17 cellular contexts compared by ENCODE assay signal in genomic region chr9:107847977-107848376, GRCh38.
DNase-seq lines count a peak whose midpoint lies in the region; ATAC-seq and TF ChIP-seq lines count a peak whose summit lies in the region.
"Had no signal": no experiment of that assay in that cellular context is flagged by ENCODE, and none has a peak within 500 bp of the region (broad histone marks: within the 10 kb centered on the region; RNA-seq: fewer than 3 reads in every experiment).

No MANE protein-coding gene starts in this region.

- no peak for TF ChIP-seq CTCF in RWPE2 (IDR thresholded peaks at IDR 0.05; ENCODE audit: poor library complexity, severe bottlenecking)
- no peak for TF ChIP-seq CTCF in fibroblast of the aortic adventitia (IDR thresholded peaks at IDR 0.05; ENCODE audit: insufficient read depth, low read length)

- H3K4me3 ChIP-seq in RWPE2 (ENCODE audit: severe bottlenecking) (no peak overlapping the region), fibroblast of the aortic adventitia (ENCODE audit: low read depth, low read length) (no peak overlapping the region)
- H3K4me3 ChIP-seq: esophagus muscularis mucosa, SJCRH30, smooth muscle cell had no signal

- ATAC-seq in RWPE2 (ENCODE audit: low read depth), result peak; percentile 57; the same call in 1 of the 3 replicates
- ATAC-seq in GM18870 (IDR thresholded peaks at IDR 0.05; ENCODE audit: unreplicated experiment), result no peak
- ATAC-seq in HG03135 (IDR thresholded peaks at IDR 0.05; ENCODE audit: unreplicated experiment), result no peak
- ATAC-seq in GM21786 (IDR thresholded peaks at IDR 0.05; ENCODE audit: unreplicated experiment), result no peak
- ATAC-seq: activated T-cell treated with anti-CD3 and anti-CD28 coated beads, Interleukin-2, amount 50 U/mL, for 4 hours; stimulated activated naive CD8-positive, alpha-beta T cell treated with anti-CD3 and anti-CD28 coated beads, Interleukin-15, amount 100 ng/mL, for 72 hours had no signal

- DNase-seq in EL (peak; percentile 32), RWPE2 (ENCODE audit: low spot score) (no peak), fibroblast of the aortic adventitia (ENCODE audit: low read depth) (peak; percentile 78), stromal cell of bone marrow (ENCODE audit: low read depth) (peak; percentile 63), NCI-H446 (lab: John Stamatoyannopoulos, UW) (no peak)
- DNase-seq: activated CD4-positive, alpha-beta T cell treated with anti-CD3 and anti-CD28 coated beads, Interleukin-2, amount 10 ng/mL, durations not matched to agents 7 days and 5 days; activated T-cell treated with anti-CD3 and anti-CD28 coated beads, Interleukin-2, amount 50 U/mL, for 4 hours; dermis blood vessel endothelial cell; DMS79 treated with DMSO at 0.1 percent for 48 hours; NCI-H1092 treated with DMSO at 0.1 percent for 48 hours; SJCRH30; stimulated activated naive CD8-positive, alpha-beta T cell treated with anti-CD3 and anti-CD28 coated beads, Interleukin-15, amount 100 ng/mL, for 72 hours had no signal

- H3K27me3 ChIP-seq in RWPE2 (ENCODE audit: insufficient read depth, poor library complexity, severe bottlenecking), result no peaks in the 10 kb centered on the region
- H3K27me3 ChIP-seq: esophagus muscularis mucosa, SJCRH30 had no signal

- H3K36me3 ChIP-seq in RWPE2 (ENCODE audit: low read depth), result no peaks in the 10 kb centered on the region
- H3K36me3 ChIP-seq: esophagus muscularis mucosa, SJCRH30 had no signal

- no peaks in the 10 kb centered on the region for H3K9me3 ChIP-seq in RWPE2 (ENCODE audit: severe bottlenecking)
- H3K9me3 ChIP-seq: esophagus muscularis mucosa, SJCRH30 had no signal

- peaks cover 12% of the 10 kb centered on the region for H3K4me1 ChIP-seq in RWPE2 (ENCODE audit: insufficient read depth, poor library complexity, severe bottlenecking)
- H3K4me1 ChIP-seq: SJCRH30 had no signal

- no peak overlapping the region for H3K27ac ChIP-seq in RWPE2 (ENCODE audit: poor library complexity, severe bottlenecking)
- H3K27ac ChIP-seq: SJCRH30 had no signal

Comparison
In these comparisons a context has a peak if more than half of its experiments do, and no peak if none do; other contexts are left out.
1. DNase-seq: peak in EL (single experiment), fibroblast of the aortic adventitia (single experiment) and stromal cell of bone marrow (single experiment); none in RWPE2 (single experiment) and NCI-H446 (0 of 2).